Comparison of ENCODE assay signal across 1 cellular context in the genomic region with DNA sequence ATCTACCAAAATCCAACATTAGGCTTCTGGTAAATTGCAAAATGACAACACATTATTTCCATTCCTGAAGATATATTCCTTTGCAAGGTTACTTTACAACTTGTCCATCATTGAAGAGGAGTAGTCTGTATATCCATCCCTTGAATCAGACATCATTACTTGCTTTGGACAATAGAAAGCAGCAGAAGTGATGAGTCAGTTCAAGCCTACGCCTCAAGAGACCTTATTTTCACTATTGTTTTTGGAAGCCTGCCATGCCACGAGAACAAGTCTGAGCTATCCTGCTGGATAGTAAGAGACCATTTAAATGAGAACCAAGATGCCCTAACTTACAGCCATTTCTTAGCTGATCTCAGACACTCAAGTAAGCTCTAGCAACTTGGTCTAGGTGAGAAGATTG.
TF ChIP-seq lines count a peak whose summit lies in the region.

No MANE protein-coding gene starts in this region.

TF ChIP-seq in SK-N-SH, 30 proteins besides CTCF, POLR2A, EP300 and RAD21 (continued from another document):
- TF ChIP-seq, protein P1, sequence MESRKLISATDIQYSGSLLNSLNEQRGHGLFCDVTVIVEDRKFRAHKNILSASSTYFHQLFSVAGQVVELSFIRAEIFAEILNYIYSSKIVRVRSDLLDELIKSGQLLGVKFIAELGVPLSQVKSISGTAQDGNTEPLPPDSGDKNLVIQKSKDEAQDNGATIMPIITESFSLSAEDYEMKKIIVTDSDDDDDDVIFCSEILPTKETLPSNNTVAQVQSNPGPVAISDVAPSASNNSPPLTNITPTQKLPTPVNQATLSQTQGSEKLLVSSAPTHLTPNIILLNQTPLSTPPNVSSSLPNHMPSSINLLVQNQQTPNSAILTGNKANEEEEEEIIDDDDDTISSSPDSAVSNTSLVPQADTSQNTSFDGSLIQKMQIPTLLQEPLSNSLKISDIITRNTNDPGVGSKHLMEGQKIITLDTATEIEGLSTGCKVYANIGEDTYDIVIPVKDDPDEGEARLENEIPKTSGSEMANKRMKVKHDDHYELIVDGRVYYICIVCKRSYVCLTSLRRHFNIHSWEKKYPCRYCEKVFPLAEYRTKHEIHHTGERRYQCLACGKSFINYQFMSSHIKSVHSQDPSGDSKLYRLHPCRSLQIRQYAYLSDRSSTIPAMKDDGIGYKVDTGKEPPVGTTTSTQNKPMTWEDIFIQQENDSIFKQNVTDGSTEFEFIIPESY (IDR thresholded peaks at IDR 0.05; ENCODE audit: borderline replicate concordance, low read depth): no peak
- TF ChIP-seq NFIC (IDR thresholded peaks at IDR 0.05; ENCODE audit: borderline replicate concordance) (peak; percentile 72), JUND (IDR thresholded peaks at IDR 0.05) (0 out of 2 replicates have a peak, but pooled peaks have one; percentile 19), TCF12 (IDR thresholded peaks at IDR 0.05) (peak; percentile 31; the same call in 1 of the 2 replicates), GATA2 (CRISPR knock-in tag; IDR thresholded peaks at IDR 0.05) (no peak), FOSL2 (IDR thresholded peaks at IDR 0.05; ENCODE audit: borderline replicate concordance, low read depth) (peak; percentile 37; the same call in 1 of the 2 replicates), SIN3A (IDR thresholded peaks at IDR 0.05; ENCODE audit: borderline replicate concordance, low read depth, low read length) (no peak), RFX5 (IDR thresholded peaks at IDR 0.05; ENCODE audit: low read length) (no peak), NRF1 (IDR thresholded peaks at IDR 0.05; ENCODE audit: low read depth, low read length) (no peak)
- TF ChIP-seq, protein P2, sequence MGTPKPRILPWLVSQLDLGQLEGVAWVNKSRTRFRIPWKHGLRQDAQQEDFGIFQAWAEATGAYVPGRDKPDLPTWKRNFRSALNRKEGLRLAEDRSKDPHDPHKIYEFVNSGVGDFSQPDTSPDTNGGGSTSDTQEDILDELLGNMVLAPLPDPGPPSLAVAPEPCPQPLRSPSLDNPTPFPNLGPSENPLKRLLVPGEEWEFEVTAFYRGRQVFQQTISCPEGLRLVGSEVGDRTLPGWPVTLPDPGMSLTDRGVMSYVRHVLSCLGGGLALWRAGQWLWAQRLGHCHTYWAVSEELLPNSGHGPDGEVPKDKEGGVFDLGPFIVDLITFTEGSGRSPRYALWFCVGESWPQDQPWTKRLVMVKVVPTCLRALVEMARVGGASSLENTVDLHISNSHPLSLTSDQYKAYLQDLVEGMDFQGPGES (IDR thresholded peaks at IDR 0.05; ENCODE audit: low read depth, low read length): no peak
- TF ChIP-seq, protein P3, sequence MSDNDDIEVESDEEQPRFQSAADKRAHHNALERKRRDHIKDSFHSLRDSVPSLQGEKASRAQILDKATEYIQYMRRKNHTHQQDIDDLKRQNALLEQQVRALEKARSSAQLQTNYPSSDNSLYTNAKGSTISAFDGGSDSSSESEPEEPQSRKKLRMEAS (IDR thresholded peaks at IDR 0.05; ENCODE audit: low read depth): no peak
